Comparison of ENCODE assay signal across 18 cellular contexts in the genomic region with DNA sequence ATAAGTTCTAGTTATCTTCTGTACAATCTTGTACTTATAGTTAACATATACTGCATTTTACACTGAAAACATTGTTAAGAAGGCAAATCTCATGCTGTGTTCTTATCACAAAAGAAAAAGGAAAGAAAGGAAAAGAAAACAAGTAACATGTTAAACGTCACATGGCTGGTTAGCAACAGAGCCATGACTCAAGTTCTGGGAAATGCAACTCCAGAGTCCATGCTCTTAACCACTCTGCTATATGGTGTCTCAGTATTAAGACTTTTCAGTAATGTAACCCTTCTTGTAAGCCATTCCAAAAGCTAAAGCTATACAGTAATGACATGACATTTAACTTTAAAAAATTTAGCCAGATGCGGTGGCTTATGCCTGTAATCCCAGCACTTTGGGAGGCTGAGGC.
A peak's percentile ranks its signal among the peaks of the same experiment; 100 is the strongest.
DNase-seq lines count a peak whose midpoint lies in the region; FAIRE-seq and TF ChIP-seq lines count a peak whose summit lies in the region.
"Had no signal": no experiment of that assay in that cellular context is flagged by ENCODE, and none has a peak within 500 bp of the region (broad histone marks: within the 10 kb centered on the region; RNA-seq: fewer than 3 reads in every experiment).

No MANE protein-coding gene starts in this region.

- H3K4me3 ChIP-seq in astrocyte of the spinal cord (ENCODE audit: low read depth, low read length): no peak overlapping the region
- H3K4me3 ChIP-seq: SK-N-MC had no signal

- in situ Hi-C loops in astrocyte of the spinal cord (cut with HindIII; ENCODE audit: low sequenced_read_pairs): no loop called here

- no peak for TF ChIP-seq CTCF in astrocyte of the spinal cord (IDR thresholded peaks at IDR 0.05; ENCODE audit: low read depth, low read length)

- DNase-seq in NCI-H524 treated with DMSO at 0.1 percent for 48 hours (lab: John Stamatoyannopoulos, UW) (peak; percentile 44), astrocyte of the spinal cord (ENCODE audit: low read depth, low spot score) (peak; percentile 37), fibroblast of peridontal ligament (ENCODE audit: extremely low read depth) (peak; percentile 15), pons (ENCODE audit: low spot score) (no peak), germinal center (ENCODE audit: low spot score) (no peak), RCC 7860 (ENCODE audit: low spot score) (no peak), NCI-H345 (lab: John Stamatoyannopoulos, UW) (no peak)
- DNase-seq: AML-193, GF-D8, KG1, NCI-H1436, NCI-H1930, NCI-H226, NCI-H526 treated with DMSO at 0.1 percent for 48 hours, SHP77 had no signal

- no peak for FAIRE-seq in RCC 7860 (lab: Jason Lieb, UNC)
- FAIRE-seq: GM19239, H1 had no signal

Comparison
In these comparisons a context has a peak if more than half of its experiments do, and no peak if none do; other contexts are left out.
1. DNase-seq: peak in NCI-H524 treated with DMSO at 0.1 percent for 48 hours (single experiment), astrocyte of the spinal cord (single experiment) and fibroblast of peridontal ligament (single experiment); none in pons (single experiment), germinal center (single experiment), RCC 7860 (single experiment) and NCI-H345 (single experiment).